15 cellular contexts compared by ENCODE assay signal in the genomic region with DNA sequence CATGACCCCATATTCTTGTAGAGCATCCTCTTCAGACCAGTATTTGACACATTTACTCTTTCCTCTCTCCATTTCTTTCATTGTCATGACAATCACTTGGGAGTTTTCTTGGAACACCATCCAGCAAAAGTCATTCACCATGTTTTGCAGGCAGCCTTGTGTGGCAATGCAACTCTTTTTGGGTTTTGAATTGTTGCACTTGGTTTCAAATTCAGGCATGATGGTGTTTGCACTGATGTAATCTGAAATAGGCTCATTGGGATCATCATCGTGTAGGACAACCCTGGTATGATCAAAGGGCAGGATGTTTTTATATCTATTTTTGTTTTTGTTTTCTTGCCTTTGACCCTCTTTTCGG.
DNase-seq lines count a peak whose midpoint lies in the region; ATAC-seq, FAIRE-seq and TF ChIP-seq lines count a peak whose summit lies in the region.
"Had no signal": no experiment of that assay in that cellular context is flagged by ENCODE, and none has a peak within 500 bp of the region (broad histone marks: within the 10 kb centered on the region; RNA-seq: fewer than 3 reads in every experiment).

No MANE protein-coding gene starts in this region.

- H3K4me3 ChIP-seq in osteoblast (ENCODE audit: insufficient read depth, low read length): no peak overlapping the region
- H3K4me3 ChIP-seq: gastrocnemius medialis, SJCRH30 had no signal

- no peak overlapping the region for H3K27ac ChIP-seq in osteoblast (ENCODE audit: low read depth, low read length)
- H3K27ac ChIP-seq: gastrocnemius medialis, SJCRH30 had no signal

- no peak overlapping the region for H3K4me3 Mint-ChIP-seq in activated CD8-positive, alpha-beta memory T cell treated with anti-CD3 and anti-CD28 coated beads, Interleukin-2, amount 10 ng/mL, durations not matched to agents 7 days and 5 days
- H3K4me3 Mint-ChIP-seq in activated T-helper 17 cell treated with anti-CD3 and anti-CD28 coated beads, Interleukin-2, amount 50 U/mL, for 72 hours: peak overlapping the region; percentile 78

- no peaks in the 10 kb centered on the region for H3K27me3 Mint-ChIP-seq in activated CD8-positive, alpha-beta memory T cell treated with anti-CD3 and anti-CD28 coated beads, Interleukin-2, amount 10 ng/mL, durations not matched to agents 7 days and 5 days
- H3K27me3 Mint-ChIP-seq in activated T-helper 17 cell treated with anti-CD3 and anti-CD28 coated beads, Interleukin-2, amount 50 U/mL, for 72 hours: no peaks in the 10 kb centered on the region

- no peak for TF ChIP-seq POLR2A in GM12892 (IDR thresholded peaks at IDR 0.05; ENCODE audit: low read depth, low read length)

- H3K79me2 ChIP-seq in osteoblast (ENCODE audit: insufficient read depth, low read length): no peaks in the 10 kb centered on the region

- H2AFZ ChIP-seq in osteoblast (ENCODE audit: low read length): peak overlapping the region; percentile 20

- ATAC-seq in activated CD8-positive, alpha-beta memory T cell treated with anti-CD3 and anti-CD28 coated beads, Interleukin-2, amount 10 ng/mL, durations not matched to agents 7 days and 5 days: no peak
- ATAC-seq in activated T-helper 17 cell treated with anti-CD3 and anti-CD28 coated beads, Interleukin-2, amount 50 U/mL, for 72 hours (replicated peaks): no peak
- ATAC-seq in HG03565 (IDR thresholded peaks at IDR 0.05; ENCODE audit: unreplicated experiment) (no peak), HG03175 (IDR thresholded peaks at IDR 0.05; ENCODE audit: unreplicated experiment) (no peak)

- no peak for DNase-seq in activated CD8-positive, alpha-beta memory T cell treated with anti-CD3 and anti-CD28 coated beads, Interleukin-2, amount 10 ng/mL, durations not matched to agents 7 days and 5 days
- no peak for DNase-seq in activated CD8-positive, alpha-beta memory T cell treated with anti-CD3 and anti-CD28 coated beads, Interleukin-2, amount 50 U/mL, for 4 hours
- DNase-seq in GM12892 (ENCODE audit: insufficient read length) (no peak), osteoblast (ENCODE audit: insufficient read length, low spot score, missing footprints) (no peak), SKM-1 treated with dmso at 0.1 percent for 144 hours (lab: John Stamatoyannopoulos, UW; ENCODE audit: unreplicated experiment) (no peak)
- DNase-seq: cerebellar nuclear complex, DMS79 had no signal

- peak overlapping the region; percentile 90 for H3K27ac Mint-ChIP-seq in activated CD8-positive, alpha-beta memory T cell treated with anti-CD3 and anti-CD28 coated beads, Interleukin-2, amount 10 ng/mL, durations not matched to agents 7 days and 5 days
- H3K27ac Mint-ChIP-seq in activated T-helper 17 cell treated with anti-CD3 and anti-CD28 coated beads, Interleukin-2, amount 50 U/mL, for 72 hours: peak overlapping the region; percentile 92

- H3K36me3 ChIP-seq in osteoblast (ENCODE audit: insufficient read depth, low read length): no peaks in the 10 kb centered on the region
- H3K36me3 ChIP-seq: gastrocnemius medialis, SJCRH30 had no signal

- peaks cover 14% of the 10 kb centered on the region for H3K36me3 Mint-ChIP-seq in activated CD8-positive, alpha-beta memory T cell treated with anti-CD3 and anti-CD28 coated beads, Interleukin-2, amount 10 ng/mL, durations not matched to agents 7 days and 5 days
- peaks cover 8% of the 10 kb centered on the region for H3K36me3 Mint-ChIP-seq in activated T-helper 17 cell treated with anti-CD3 and anti-CD28 coated beads, Interleukin-2, amount 50 U/mL, for 72 hours (ENCODE audit: low read depth)

- no peaks in the 10 kb centered on the region for H3K27me3 ChIP-seq in osteoblast (ENCODE audit: insufficient read depth, low read length)
- H3K27me3 ChIP-seq: gastrocnemius medialis, SJCRH30 had no signal

- no peak for TF ChIP-seq CTCF in osteoblast (IDR thresholded peaks at IDR 0.05; ENCODE audit: extremely low read depth, low read depth, low read length)

- H3K4me1 Mint-ChIP-seq in activated CD8-positive, alpha-beta memory T cell treated with anti-CD3 and anti-CD28 coated beads, Interleukin-2, amount 10 ng/mL, durations not matched to agents 7 days and 5 days: peaks cover 69% of the 10 kb centered on the region
- peaks cover 53% of the 10 kb centered on the region for H3K4me1 Mint-ChIP-seq in activated T-helper 17 cell treated with anti-CD3 and anti-CD28 coated beads, Interleukin-2, amount 50 U/mL, for 72 hours

- FAIRE-seq in GM12892 (lab: Jason Lieb, UNC): peak; percentile 36
- FAIRE-seq: astrocyte, kidney, urothelium cell line had no signal

- H3K9me3 Mint-ChIP-seq in activated CD8-positive, alpha-beta memory T cell treated with anti-CD3 and anti-CD28 coated beads, Interleukin-2, amount 10 ng/mL, durations not matched to agents 7 days and 5 days (ENCODE audit: low read depth): peaks cover 2% of the 10 kb centered on the region
- no peaks in the 10 kb centered on the region for H3K9me3 Mint-ChIP-seq in activated T-helper 17 cell treated with anti-CD3 and anti-CD28 coated beads, Interleukin-2, amount 50 U/mL, for 72 hours

- H3K9me3 ChIP-seq in osteoblast (ENCODE audit: low read depth, low read length): no peaks in the 10 kb centered on the region
- H3K9me3 ChIP-seq: gastrocnemius medialis, SJCRH30 had no signal

- H3K4me1 ChIP-seq in osteoblast (ENCODE audit: insufficient read depth, low read length): peaks cover 20% of the 10 kb centered on the region

- no peak overlapping the region for H3K4me2 ChIP-seq in osteoblast (ENCODE audit: insufficient read depth, low read length)

- no peaks in the 10 kb centered on the region for H4K20me1 ChIP-seq in osteoblast (ENCODE audit: insufficient read depth, low read length)

- CTCF ChIA-PET in activated CD8-positive, alpha-beta memory T cell treated with anti-CD3 and anti-CD28 coated beads, Interleukin-2, amount 10 ng/mL, durations not matched to agents 7 days and 5 days (lab: Charles Lee): interaction anchor here (0.6 to 3.9 kb wide), 23 partner anchors 9 to 301 kb away, joined by 3 to 73 read pairs (median 3); partner anchors contain the start of gene TNFAIP3
